Comparison of ENCODE assay signal across 8 cellular contexts in genomic region chr16:67719048-67719777, GRCh38. TPM values are rescaled to one million over a fixed set of nuclear protein-coding genes. Genes with fewer than 3 reads are reported as not detected.
DNase-seq lines count a peak whose midpoint lies in the region; TF ChIP-seq lines count a peak whose summit lies in the region.

Gene GFOD2, minus strand, starts transcription at chr16:67719316. Its CDS starts 33,601 bp downstream, at chr16:67685715.

- POLR2A ChIA-PET in HEK293T (lab: Yijun Ruan, JAX) = interaction anchor here (0.5 to 2.1 kb wide), 31 partner anchors 8 to 216 kb away, joined by 3 to 12 read pairs (median 4); partner anchors contain the start of genes ACD, ENKD1, RANBP10 and TSNAXIP1

- peaks cover 6% of the 10 kb centered on the region for H3K36me3 Mint-ChIP-seq in activated naive CD4-positive, alpha-beta T cell treated with anti-CD3 and anti-CD28 coated beads, Interleukin-2, amount 10 ng/mL, durations not matched to agents 7 days and 5 days

- H3K9me3 Mint-ChIP-seq in activated naive CD4-positive, alpha-beta T cell treated with anti-CD3 and anti-CD28 coated beads, Interleukin-2, amount 10 ng/mL, durations not matched to agents 7 days and 5 days = no peaks in the 10 kb centered on the region

- H3K27ac ChIP-seq in suprapubic skin = peak within 1 kb of the TSS; percentile 89

- DNase-seq in GM03348 (ENCODE audit: low spot score) (peak; percentile 100), HEK293T (ENCODE audit: extremely low spot score) (peak; percentile 100), NAMALWA (ENCODE audit: low spot score) (peak; percentile 94), SK-N-DZ (ENCODE audit: low spot score) (peak; percentile 94), germinal center (ENCODE audit: low spot score) (peak; percentile 100), nucleus accumbens (lab: John Stamatoyannopoulos, UW) (peak; percentile 57 to 98 (median 93)), suprapubic skin (ENCODE audit: low spot score in 2 of 2) (peak; percentile 98)
- peak; percentile 99 for DNase-seq in activated naive CD4-positive, alpha-beta T cell treated with anti-CD3 and anti-CD28 coated beads, Interleukin-2, amount 10 ng/mL, durations not matched to agents 7 days and 5 days

- H3K4me3 ChIP-seq in suprapubic skin = peak within 1 kb of the TSS; percentile 97

- TF ChIP-seq EP300 in suprapubic skin (IDR thresholded peaks at IDR 0.05) = no peak

- peak in 1 of 2 donors; percentile 82 for TF ChIP-seq POLR2A in suprapubic skin (IDR thresholded peaks at IDR 0.05)

- peaks cover 33% of the 10 kb centered on the region for H3K4me1 Mint-ChIP-seq in activated naive CD4-positive, alpha-beta T cell treated with anti-CD3 and anti-CD28 coated beads, Interleukin-2, amount 10 ng/mL, durations not matched to agents 7 days and 5 days

- H3K36me3 ChIP-seq in suprapubic skin = peaks cover 10% of the 10 kb centered on the region

- peak within 1 kb of the TSS; percentile 94 for H3K4me3 Mint-ChIP-seq in activated naive CD4-positive, alpha-beta T cell treated with anti-CD3 and anti-CD28 coated beads, Interleukin-2, amount 10 ng/mL, durations not matched to agents 7 days and 5 days

- H3K9me3 ChIP-seq in suprapubic skin = no peaks in the 10 kb centered on the region

- 2% methylated on average over 21 of the region's 59 CpGs for WGBS in suprapubic skin

- no peaks in the 10 kb centered on the region for H3K27me3 ChIP-seq in suprapubic skin

- H3K27me3 Mint-ChIP-seq in activated naive CD4-positive, alpha-beta T cell treated with anti-CD3 and anti-CD28 coated beads, Interleukin-2, amount 10 ng/mL, durations not matched to agents 7 days and 5 days = peaks cover 4% of the 10 kb centered on the region

- TF ChIP-seq CTCF in suprapubic skin (IDR thresholded peaks at IDR 0.05) = no peak

- peak within 1 kb of the TSS; percentile 96 for H3K27ac Mint-ChIP-seq in activated naive CD4-positive, alpha-beta T cell treated with anti-CD3 and anti-CD28 coated beads, Interleukin-2, amount 10 ng/mL, durations not matched to agents 7 days and 5 days

- peaks cover 26% of the 10 kb centered on the region for H3K4me1 ChIP-seq in suprapubic skin

- CTCF ChIA-PET in HEK293T (lab: Yijun Ruan, JAX) = no interaction called here
- CTCF ChIA-PET in activated naive CD4-positive, alpha-beta T cell treated with anti-CD3 and anti-CD28 coated beads, Interleukin-2, amount 10 ng/mL, durations not matched to agents 7 days and 5 days (lab: Charles Lee) = interaction anchor here (0.7 to 1.9 kb wide), 5 partner anchors 10 to 97 kb away, joined by 3 to 7 read pairs (median 4); partner anchors contain the start of gene C16orf86

TF ChIP-seq in HEK293T, 16 proteins besides CTCF, POLR2A, EP300 and RAD21:
- TF ChIP-seq TARDBP (IDR thresholded peaks at IDR 0.05) (no peak), ELF4 (IDR thresholded peaks at IDR 0.05) (no peak), NFRKB (IDR thresholded peaks at IDR 0.05) (no peak), FOXK2 (IDR thresholded peaks at IDR 0.05) (no peak), ARNT (IDR thresholded peaks at IDR 0.05) (no peak), LEF1 (IDR thresholded peaks at IDR 0.05; ENCODE audit: borderline replicate concordance) (no peak), BHLHE40 (IDR thresholded peaks at IDR 0.05; ENCODE audit: borderline replicate concordance) (no peak), L3MBTL2 (conservative IDR thresholded peaks at IDR 0.05) (no peak), HDGF (IDR thresholded peaks at IDR 0.05; ENCODE audit: borderline replicate concordance) (no peak), PKNOX1 (IDR thresholded peaks at IDR 0.05) (no peak), ZNF384 (IDR thresholded peaks at IDR 0.05) (no peak), FOXA1 (IDR thresholded peaks at IDR 0.05) (no peak), SUZ12 (IDR thresholded peaks at IDR 0.05) (no peak), CTBP1 (IDR thresholded peaks at IDR 0.05; ENCODE audit: borderline replicate concordance) (no peak)
TF ChIP-seq in HEK293T: peak in this region for 0.

RNA-seq across cellular contexts. Expression of gene GFOD2, which starts in this region (rescaled TPM):
- polyA plus RNA-seq in SK-N-DZ (2014; cell fraction: cytosol; rRNA removed) = 45.0 and 49.9 TPM in 2 replicates
- 22.2 and 26.0 TPM in 2 replicates for polyA plus RNA-seq in SK-N-DZ (2014; cell fraction: nucleus; rRNA removed)
- total RNA-seq in suprapubic skin = 10 to 100 TPM; 18.3 to 31.1 (median 25.9) TPM

Comparison
In these comparisons a context has a peak if more than half of its experiments do, and no peak if none do; other contexts are left out.
1. Peak in every context shown above with its lines: DNase-seq, H3K4me3 ChIP-seq and H3K27ac ChIP-seq.